ENCODE assay signal across 8 cellular contexts in genomic region chr4:687975-688694, GRCh38. TPM values are rescaled to one million over a fixed set of nuclear protein-coding genes. Genes with fewer than 3 reads are reported as not detected.
A peak's percentile ranks its signal among the peaks of the same experiment; 100 is the strongest.
DNase-seq lines count a peak whose midpoint lies in the region; ATAC-seq, FAIRE-seq and TF ChIP-seq lines count a peak whose summit lies in the region.

No MANE protein-coding gene starts in this region.

- H3K4me3 ChIP-seq in bronchial epithelial cell (ENCODE audit: low read depth, low read length) (peak overlapping the region; percentile 32), skeletal muscle tissue (ENCODE audit: low read length in 3 of 3) (peak overlapping the region; percentile 67 to 79 (median 69))

- 0 out of 2 replicates have a peak, but pooled peaks have one; percentile 6 for TF ChIP-seq POLR2A in H54 (IDR thresholded peaks at IDR 0.05; ENCODE audit: low read depth, low read length)

- H3K36me3 Mint-ChIP-seq in activated CD4-positive, alpha-beta memory T cell treated with anti-CD3 and anti-CD28 coated beads for 36 hours = no peaks in the 10 kb centered on the region

- H3K4me3 Mint-ChIP-seq in activated CD4-positive, alpha-beta memory T cell treated with anti-CD3 and anti-CD28 coated beads for 36 hours = no peak overlapping the region

- peaks cover 35 to 38% (median 38%) of the 10 kb centered on the region in 3 donors for H3K4me1 ChIP-seq in skeletal muscle tissue (ENCODE audit: control insufficient read depth in 3 of 3, insufficient read depth in 3 of 3, low read length in 3 of 3)

- intact Hi-C loops in activated CD4-positive, alpha-beta memory T cell treated with anti-CD3 and anti-CD28 coated beads for 36 hours (cut with micrococcal nuclease) = no loop called here

- H3K27me3 Mint-ChIP-seq in activated CD4-positive, alpha-beta memory T cell treated with anti-CD3 and anti-CD28 coated beads for 36 hours = peaks cover 15% of the 10 kb centered on the region

- H3K9me3 Mint-ChIP-seq in activated CD4-positive, alpha-beta memory T cell treated with anti-CD3 and anti-CD28 coated beads for 36 hours = no peaks in the 10 kb centered on the region

- H3K27me3 ChIP-seq in bronchial epithelial cell (ENCODE audit: control insufficient read depth, insufficient read depth, low read length) (no peaks in the 10 kb centered on the region), skeletal muscle tissue (ENCODE audit: control insufficient read depth in 3 of 3, insufficient read depth in 3 of 3, low read length in 3 of 3) (peaks cover under 1 to 4% (median 3%) of the 10 kb centered on the region in 3 donors)

- H3K27ac ChIP-seq in skeletal muscle tissue (ENCODE audit: low read depth, low read length) = peak overlapping the region; percentile 85

- H3K36me3 ChIP-seq in bronchial epithelial cell (ENCODE audit: control insufficient read depth, insufficient read depth, low read length) = no peaks in the 10 kb centered on the region
- H3K36me3 ChIP-seq in skeletal muscle tissue (ENCODE audit: control insufficient read depth in 3 of 3, insufficient read depth in 3 of 3, low read length in 3 of 3) = no peaks in the 10 kb centered on the region

- POLR2A ChIA-PET in activated CD4-positive, alpha-beta memory T cell treated with anti-CD3 and anti-CD28 coated beads for 36 hours (lab: Charles Lee) = no interaction called here

- H3K9ac ChIP-seq in skeletal muscle tissue (ENCODE audit: low read depth in 1 of 3, low read length in 3 of 3) = peak overlapping the region; percentile 61 to 85 (median 79)

- CTCF ChIA-PET in activated CD4-positive, alpha-beta memory T cell treated with anti-CD3 and anti-CD28 coated beads for 36 hours (lab: Charles Lee) = no interaction called here

- peaks cover 5% of the 10 kb centered on the region for H3K4me1 Mint-ChIP-seq in activated CD4-positive, alpha-beta memory T cell treated with anti-CD3 and anti-CD28 coated beads for 36 hours (ENCODE audit: low read depth)

- no peak overlapping the region for H3K27ac Mint-ChIP-seq in activated CD4-positive, alpha-beta memory T cell treated with anti-CD3 and anti-CD28 coated beads for 36 hours

- H3K9me3 ChIP-seq in skeletal muscle tissue (ENCODE audit: control insufficient read depth in 3 of 3, low read length in 3 of 3) = no peaks in the 10 kb centered on the region

- ATAC-seq in HG03354 (IDR thresholded peaks at IDR 0.05; ENCODE audit: poor library complexity, severe bottlenecking, unreplicated experiment) = no peak

- no peak for DNase-seq in H54 (ENCODE audit: insufficient read length, low spot score)
- DNase-seq in bronchial epithelial cell (ENCODE audit: low read depth) = no peak
- peak; percentile 65 for DNase-seq in iPS-NIHi11 (ENCODE audit: low spot score)
- no peak for DNase-seq in DMS79 (lab: John Stamatoyannopoulos, UW)
- DNase-seq in activated CD4-positive, alpha-beta memory T cell treated with anti-CD3 and anti-CD28 coated beads for 36 hours = no peak
- no peak for DNase-seq in DMS153 treated with DMSO at 0.1 percent for 48 hours (lab: John Stamatoyannopoulos, UW; ENCODE audit: unreplicated experiment)

- no peak for TF ChIP-seq CTCF in bronchial epithelial cell (IDR thresholded peaks at IDR 0.05; ENCODE audit: insufficient read depth, low read length, severe bottlenecking)

- FAIRE-seq in H54 (lab: Jason Lieb, UNC) (no peak), bronchial epithelial cell (lab: Jason Lieb, UNC) (no peak)

RNA-seq across cellular contexts. Expression of gene SLC49A3, which starts 0.8 kb away (rescaled TPM):
- 0.53 and 1.7 TPM in 2 replicates for total RNA-seq in bronchial epithelial cell
- 4.2 TPM for total RNA-seq in skeletal muscle tissue
- under 1 TPM in 1 of 2 experiments, not detected in 1; 0.19 TPM for total RNA-seq in activated CD4-positive, alpha-beta memory T cell treated with anti-CD3 and anti-CD28 coated beads for 36 hours

RNA-seq across cellular contexts. Expression of gene MYL5, which starts 13.8 kb away (rescaled TPM):
- 2.9 and 5.2 TPM in 2 replicates for total RNA-seq in bronchial epithelial cell
- total RNA-seq in skeletal muscle tissue = 978 TPM
- total RNA-seq in activated CD4-positive, alpha-beta memory T cell treated with anti-CD3 and anti-CD28 coated beads for 36 hours = 10 to 100 TPM; 12.4 to 13.0 TPM

RNA-seq across cellular contexts. Expression of gene ATP5ME, which starts 14.1 kb away (rescaled TPM):
- 70.8 and 301 TPM in 2 replicates for total RNA-seq in bronchial epithelial cell
- total RNA-seq in skeletal muscle tissue = 220 TPM
- total RNA-seq in activated CD4-positive, alpha-beta memory T cell treated with anti-CD3 and anti-CD28 coated beads for 36 hours = 100 to 1,000 TPM; 245 to 254 TPM

RNA-seq across cellular contexts. Expression of gene PCGF3, which starts 17.5 kb away (rescaled TPM):
- 30.5 and 40.1 TPM in 2 replicates for total RNA-seq in bronchial epithelial cell
- total RNA-seq in skeletal muscle tissue = 23.0 TPM
- 10 to 100 TPM; 27.8 to 29.3 TPM for total RNA-seq in activated CD4-positive, alpha-beta memory T cell treated with anti-CD3 and anti-CD28 coated beads for 36 hours

Comparison
In these comparisons a context has a peak if more than half of its experiments do, and no peak if none do; other contexts are left out.
1. RNA of gene MYL5, which starts 13.8 kb away (total RNA-seq): 978 TPM in skeletal muscle tissue (single experiment); 12.4 to 13.0 TPM in activated CD4-positive, alpha-beta memory T cell treated with anti-CD3 and anti-CD28 coated beads for 36 hours and 2.9 to 5.2 TPM in bronchial epithelial cell; every median in the first group is over 10 times any median in the second.